In genomic region chr21:44300262-44300959, GRCh38 we compare ENCODE assay signal across 8 cellular contexts. TPM values are rescaled to one million over a fixed set of nuclear protein-coding genes. Genes with fewer than 3 reads are reported as not detected.
DNase-seq lines count a peak whose midpoint lies in the region; ATAC-seq, FAIRE-seq and TF ChIP-seq lines count a peak whose summit lies in the region.

No MANE protein-coding gene starts in this region.

- H3K4me2 ChIP-seq in SK-N-SH: peak overlapping the region; percentile 97

- H3K36me3 Mint-ChIP-seq in activated naive CD8-positive, alpha-beta T cell treated with anti-CD3 and anti-CD28 coated beads for 36 hours: peaks cover 3% of the 10 kb centered on the region

- no peak for TF ChIP-seq CTCF in AG10803 (conservative IDR thresholded peaks at IDR 0.05; ENCODE audit: low read length)
- TF ChIP-seq CTCF in SK-N-SH (IDR thresholded peaks at IDR 0.05): no peak
- no peak for TF ChIP-seq CTCF in pancreas (IDR thresholded peaks at IDR 0.05)

- TF ChIP-seq RAD21 in SK-N-SH (IDR thresholded peaks at IDR 0.05; ENCODE audit: low read length): no peak

- H3K4me3 Mint-ChIP-seq in activated naive CD8-positive, alpha-beta T cell treated with anti-CD3 and anti-CD28 coated beads for 36 hours: peak overlapping the region; percentile 83

- no peaks in the 10 kb centered on the region for H3F3A ChIP-seq in SK-N-SH (replicated peaks; ENCODE audit: insufficient read depth)

- DNase-seq in AG10803 (ENCODE audit: low read depth): peak; percentile 45
- peak; percentile 92 for DNase-seq in GM19238 (ENCODE audit: insufficient read length, low spot score)
- peak; percentile 89 for DNase-seq in SK-N-SH
- DNase-seq in activated naive CD8-positive, alpha-beta T cell treated with anti-CD3 and anti-CD28 coated beads for 36 hours: peak; percentile 76
- DNase-seq in Right ventricle myocardium inferior (ENCODE audit: missing footprints): peak; percentile 90
- peak; percentile 63 to 92 (median 75) for DNase-seq in pancreas
- DNase-seq in urothelium cell line (ENCODE audit: low spot score): peak; percentile 75

- peak overlapping the region; percentile 66 for H3K27ac Mint-ChIP-seq in activated naive CD8-positive, alpha-beta T cell treated with anti-CD3 and anti-CD28 coated beads for 36 hours

- no peaks in the 10 kb centered on the region for H3K27me3 Mint-ChIP-seq in activated naive CD8-positive, alpha-beta T cell treated with anti-CD3 and anti-CD28 coated beads for 36 hours

- H3K79me2 ChIP-seq in SK-N-SH (ENCODE audit: insufficient read depth): peaks cover 53% of the 10 kb centered on the region

- H3K4me1 ChIP-seq in SK-N-SH (ENCODE audit: control insufficient read depth in 1 of 2, insufficient read depth in 2 of 2, low read depth in 1 of 2, low read length in 1 of 2) (peaks cover 3 to 23% of the 10 kb centered on the region in 2 experiments; a peak in 1 of 4 replicates), pancreas (peaks cover 4 to 36% (median 5%) of the 10 kb centered on the region in 3 donors)

- TF ChIP-seq EP300 in SK-N-SH (IDR thresholded peaks at IDR 0.05; ENCODE audit: borderline replicate concordance in 1 of 2, low read depth in 1 of 2, low read length in 1 of 2): no peak

- no peaks in the 10 kb centered on the region for H3K9me2 ChIP-seq in SK-N-SH

- no peaks in the 10 kb centered on the region for H3K36me3 ChIP-seq in SK-N-SH (replicated peaks in 1 of 2; ENCODE audit: control insufficient read depth in 1 of 2, insufficient read depth in 2 of 2, low read length in 1 of 2)
- H3K36me3 ChIP-seq in pancreas: no peaks in the 10 kb centered on the region

- POLR2A ChIA-PET in SK-N-SH (lab: Yijun Ruan, JAX): interaction anchor here (0.9 kb wide), 1 partner anchor 38 kb away, joined by 3 read pairs; no protein-coding TSS in a partner anchor

- ATAC-seq in HG03571 (IDR thresholded peaks at IDR 0.05; ENCODE audit: unreplicated experiment) (peak; percentile 32), Right ventricle myocardium inferior (peak; percentile 50), pancreas (peak; percentile 66 to 75 (median 70))

- intact Hi-C loops in Right ventricle myocardium inferior (cut with DNase I) (no loop called here), pancreas (cut with DNase I) (no loop called here)

- H3K9me3 ChIP-seq in SK-N-SH (no peaks in the 10 kb centered on the region), pancreas (no peaks in the 10 kb centered on the region)

- no peaks in the 10 kb centered on the region for H3K9me3 Mint-ChIP-seq in activated naive CD8-positive, alpha-beta T cell treated with anti-CD3 and anti-CD28 coated beads for 36 hours

- no peak overlapping the region for H2AFZ ChIP-seq in SK-N-SH (ENCODE audit: low read depth)

- H3K9ac ChIP-seq in SK-N-SH: peak overlapping the region; percentile 81

- H3K4me1 Mint-ChIP-seq in activated naive CD8-positive, alpha-beta T cell treated with anti-CD3 and anti-CD28 coated beads for 36 hours: peaks cover 44% of the 10 kb centered on the region

- H3K27me3 ChIP-seq in SK-N-SH (ENCODE audit: insufficient read depth): no peaks in the 10 kb centered on the region
- no peaks in the 10 kb centered on the region for H3K27me3 ChIP-seq in pancreas

- CTCF ChIA-PET in SK-N-SH (lab: Yijun Ruan, JAX): interaction anchor here (2.1 kb wide), 1 partner anchor 37 kb away, joined by 9 read pairs; no protein-coding TSS in a partner anchor

- peak overlapping the region; percentile 79 for H3K4me3 ChIP-seq in AG10803 (ENCODE audit: low read length)
- peak overlapping the region; percentile 76 to 77 for H3K4me3 ChIP-seq in SK-N-SH (ENCODE audit: low read depth in 2 of 2, low read length in 1 of 2)
- peak overlapping the region; percentile 58 to 77 (median 66) for H3K4me3 ChIP-seq in pancreas

- FAIRE-seq in pancreas (lab: Jason Lieb, UNC) (no peak), urothelium cell line (lab: Jason Lieb, UNC) (no peak)

- H3K27ac ChIP-seq in SK-N-SH (ENCODE audit: low read depth in 2 of 2, low read length in 1 of 2): peak overlapping the region; percentile 40 to 62; a peak in 3 of 4 replicates
- H3K27ac ChIP-seq in pancreas: peak overlapping the region; percentile 59 to 85 (median 79)

- WGBS in SK-N-SH (ENCODE audit: low lambda C conversion rate): 15% methylated on average over 10 of the region's 67 CpGs
- 1% methylated on average over 34 to 67 of the region's 67 CpGs for WGBS in pancreas, 2 donors

- peaks cover 43% of the 10 kb centered on the region for H4K20me1 ChIP-seq in SK-N-SH (ENCODE audit: insufficient read depth)

TF ChIP-seq in SK-N-SH, 30 proteins besides CTCF, POLR2A, EP300 and RAD21:
- TF ChIP-seq ELF1 (IDR thresholded peaks at IDR 0.05) (peak; percentile 62), YY1 (IDR thresholded peaks at IDR 0.05; ENCODE audit: low read depth) (no peak)
TF ChIP-seq in SK-N-SH: peak in this region for 1.

RNA-seq across cellular contexts. Expression of gene PFKL, which starts 0.6 kb away (rescaled TPM):
- polyA plus RNA-seq in SK-N-SH (2012; rRNA removed) (107 and 118 TPM in 2 replicates), pancreas (100 to 1,000 TPM in 1 of 2 donors, 10 to 100 TPM in 1; 89.0 to 120 TPM)
- 39.2 and 63.5 TPM in 2 replicates for polyA plus RNA-seq in SK-N-SH (2012; cell fraction: cytosol; rRNA removed)
- polyA plus RNA-seq in SK-N-SH (2012; cell fraction: nucleus; rRNA removed): 260 and 292 TPM in 2 replicates
- total RNA-seq in activated naive CD8-positive, alpha-beta T cell treated with anti-CD3 and anti-CD28 coated beads for 36 hours: 100 to 1,000 TPM; 150 to 154 TPM
- total RNA-seq in Right ventricle myocardium inferior (52.5 TPM), pancreas (10 to 100 TPM; 40.0 to 67.9 (median 48.5) TPM)

RNA-seq across cellular contexts. Expression of gene AIRE, which starts 14.7 kb away (rescaled TPM):
- polyA plus RNA-seq in SK-N-SH (2012; rRNA removed) (not detected in 2 replicates), pancreas (under 1 TPM in 1 of 2 donors, not detected in 1; 0.02 TPM)
- not detected in 2 replicates for polyA plus RNA-seq in SK-N-SH (2012; cell fraction: cytosol; rRNA removed)
- 0.04 and 0.07 TPM in 2 replicates for polyA plus RNA-seq in SK-N-SH (2012; cell fraction: nucleus; rRNA removed)
- total RNA-seq in activated naive CD8-positive, alpha-beta T cell treated with anti-CD3 and anti-CD28 coated beads for 36 hours: not detected
- total RNA-seq in Right ventricle myocardium inferior (not detected), pancreas (not detected)

RNA-seq across cellular contexts. Expression of gene DNMT3L, which starts 38.7 kb away (rescaled TPM):
- not detected in 2 replicates for polyA plus RNA-seq in SK-N-SH (2012; rRNA removed)
- polyA plus RNA-seq in SK-N-SH (2012; cell fraction: cytosol; rRNA removed): not detected in 2 replicates
- polyA plus RNA-seq in SK-N-SH (2012; cell fraction: nucleus; rRNA removed): not detected in 2 replicates
- not detected for total RNA-seq in activated naive CD8-positive, alpha-beta T cell treated with anti-CD3 and anti-CD28 coated beads for 36 hours
- not detected for total RNA-seq in Right ventricle myocardium inferior
- total RNA-seq in pancreas: not detected
- polyA plus RNA-seq in pancreas: not detected

RNA-seq across cellular contexts. Expression of gene CFAP410, which starts 38.8 kb away (rescaled TPM):
- polyA plus RNA-seq in SK-N-SH (2012; rRNA removed) (18.0 and 19.2 TPM in 2 replicates), pancreas (100 to 1,000 TPM in 1 of 2 donors, 10 to 100 TPM in 1; 83.9 to 118 TPM)
- 5.8 and 11.3 TPM in 2 replicates for polyA plus RNA-seq in SK-N-SH (2012; cell fraction: cytosol; rRNA removed)
- 61.8 and 97.0 TPM in 2 replicates for polyA plus RNA-seq in SK-N-SH (2012; cell fraction: nucleus; rRNA removed)
- 10 to 100 TPM; 14.0 to 14.8 TPM for total RNA-seq in activated naive CD8-positive, alpha-beta T cell treated with anti-CD3 and anti-CD28 coated beads for 36 hours
- total RNA-seq in Right ventricle myocardium inferior (16.8 TPM), pancreas (10 to 100 TPM; 10.3 to 20.1 (median 15.2) TPM)

RNA-seq across cellular contexts. Expression of gene TRPM2, which starts 53.0 kb away (rescaled TPM):
- not detected in 2 replicates for polyA plus RNA-seq in SK-N-SH (2012; rRNA removed)
- polyA plus RNA-seq in SK-N-SH (2012; cell fraction: cytosol; rRNA removed): not detected in 2 replicates
- 0.02 TPM in 1 of 2 replicates, not detected in the other for polyA plus RNA-seq in SK-N-SH (2012; cell fraction: nucleus; rRNA removed)
- total RNA-seq in activated naive CD8-positive, alpha-beta T cell treated with anti-CD3 and anti-CD28 coated beads for 36 hours: 1 to 10 TPM; 2.9 to 3.7 TPM
- 2.7 TPM for total RNA-seq in Right ventricle myocardium inferior
- 1 to 10 TPM in 3 of 6 donors, under 1 TPM in 3; 0.46 to 8.7 (median 1.3) TPM for total RNA-seq in pancreas
- 1 to 10 TPM; 4.0 to 5.0 TPM for polyA plus RNA-seq in pancreas

Comparison
In these comparisons a context has a peak if more than half of its experiments do, and no peak if none do; other contexts are left out.
1. Peak in every context shown above with its lines: DNase-seq, ATAC-seq, H3K4me3 ChIP-seq and H3K27ac ChIP-seq.